In genomic region chr15:66234798-66235197, GRCh38 we compare ENCODE assay signal across 5 cellular contexts. TPM values are rescaled to one million over a fixed set of nuclear protein-coding genes. Genes with fewer than 3 reads are reported as not detected.
"Had no signal": no experiment of that assay in that cellular context is flagged by ENCODE, and none has a peak within 500 bp of the region (broad histone marks: within the 10 kb centered on the region; RNA-seq: fewer than 3 reads in every experiment).

No MANE protein-coding gene starts in this region.

- H3K27ac ChIP-seq: HL-60 had no signal

- DNase-seq: IMR-90 had no signal

- H3K27ac Mint-ChIP-seq: IgD-negative memory B cell had no signal

- H3K9me3 Mint-ChIP-seq: IgD-negative memory B cell had no signal

- H3K4me3 Mint-ChIP-seq: IgD-negative memory B cell had no signal

- H3K4me3 ChIP-seq: K562 had no signal

- H3K4me1 Mint-ChIP-seq: IgD-negative memory B cell had no signal

RNA-seq across cellular contexts. Expression of gene MEGF11, which starts 18.8 kb away (rescaled TPM):
- total RNA-seq: HepG2, IMR-90, K562 had no signal
- polyA plus RNA-seq: HepG2, IMR-90 had no signal
